Comparison of ENCODE assay signal across 8 cellular contexts in the genomic region with DNA sequence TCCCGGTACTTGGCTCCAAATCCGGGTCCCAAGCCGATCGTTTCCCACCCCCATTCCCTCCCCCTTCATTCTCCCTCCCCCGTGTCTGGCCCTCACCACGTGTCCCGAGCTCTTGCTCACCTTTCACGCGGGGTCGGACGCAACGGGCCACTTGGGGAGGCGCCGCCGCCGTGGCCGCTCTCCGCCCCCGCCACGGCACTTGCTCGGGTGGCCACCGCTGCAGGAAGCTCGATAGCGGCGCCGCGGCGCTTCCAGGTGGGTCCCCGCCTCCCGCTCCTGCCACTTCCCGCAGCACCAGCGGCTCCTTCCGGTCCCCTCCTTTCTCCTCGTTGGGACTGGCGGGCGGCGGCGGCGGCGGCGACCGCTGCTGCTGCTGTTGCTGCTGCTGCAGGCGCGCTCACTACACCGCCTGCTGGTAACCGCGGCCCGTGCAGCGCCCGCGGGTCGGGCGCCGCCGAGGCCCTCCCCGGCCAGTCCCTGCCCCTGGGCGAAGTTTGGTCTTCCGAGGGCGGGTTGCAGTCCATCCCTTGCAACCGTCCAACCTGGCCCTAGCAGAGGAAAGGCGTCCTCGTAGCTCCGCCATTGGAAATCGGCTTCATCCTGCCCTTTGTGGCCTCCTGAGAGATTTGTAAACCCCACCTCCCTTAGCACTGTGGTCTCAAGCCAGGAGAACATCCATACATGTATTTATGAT. TPM values are rescaled to one million over a fixed set of nuclear protein-coding genes. Genes with fewer than 3 reads are reported as not detected.
DNase-seq lines count a peak whose midpoint lies in the region; ATAC-seq, FAIRE-seq and TF ChIP-seq lines count a peak whose summit lies in the region.

No MANE protein-coding gene starts in this region.

- no peaks in the 10 kb centered on the region for H4K20me1 ChIP-seq in neural cell (ENCODE audit: insufficient read depth)

- H3K36me3 ChIP-seq in ES-I3 (ENCODE audit: insufficient read depth, low read length): no peaks in the 10 kb centered on the region
- H3K36me3 ChIP-seq in neural cell (ENCODE audit: insufficient read depth, low read length): no peaks in the 10 kb centered on the region

- peak overlapping the region; percentile 99 for H3K27ac ChIP-seq in neural cell (ENCODE audit: low read length)

- TF ChIP-seq CTCF in LNCaP clone FGC (IDR thresholded peaks at IDR 0.05; ENCODE audit: control insufficient read depth, extremely low read depth, insufficient read depth) (peak; percentile 82), fibroblast of the aortic adventitia (IDR thresholded peaks at IDR 0.05; ENCODE audit: insufficient read depth, low read length) (peak; percentile 72), neural cell (IDR thresholded peaks at IDR 0.05; ENCODE audit: poor library complexity, severe bottlenecking) (peak; percentile 97)

- H3K79me2 ChIP-seq in neural cell (replicated peaks; ENCODE audit: insufficient read depth, low read length): peaks cover 38% of the 10 kb centered on the region

- peak overlapping the region; percentile 78 for H3K4me2 ChIP-seq in neural cell (ENCODE audit: low read length)

- peak; percentile 49 for TF ChIP-seq POLR2A in H54 (IDR thresholded peaks at IDR 0.05; ENCODE audit: low read depth, low read length)

- no peaks in the 10 kb centered on the region for H3K9me3 ChIP-seq in ES-I3 (ENCODE audit: control insufficient read depth, insufficient read depth, low read length)
- no peaks in the 10 kb centered on the region for H3K9me3 ChIP-seq in neural cell (ENCODE audit: low read length)

- no peaks in the 10 kb centered on the region for H3F3A ChIP-seq in neural cell (ENCODE audit: insufficient read depth, low read length, poor library complexity, severe bottlenecking)

- no peaks in the 10 kb centered on the region for H3K9me3 Mint-ChIP-seq in stimulated activated naive CD8-positive, alpha-beta T cell treated with anti-CD3 and anti-CD28 coated beads, Interleukin-15, amount 100 ng/mL, for 72 hours

- H3K4me3 ChIP-seq in LNCaP clone FGC (ENCODE audit: low read depth, low read length) (peak overlapping the region; percentile 95), fibroblast of the aortic adventitia (ENCODE audit: low read depth, low read length) (peak overlapping the region; percentile 92), neural cell (ENCODE audit: low read length) (peak overlapping the region; percentile 90)

- TF ChIP-seq RAD21 in neural cell (conservative IDR thresholded peaks at IDR 0.05): peak; percentile 76

- TF ChIP-seq EP300 in neural cell (conservative IDR thresholded peaks at IDR 0.05; ENCODE audit: poor library complexity, severe bottlenecking): peak; percentile 65

- DNase-seq in H54 (ENCODE audit: insufficient read length, low spot score) (peak; percentile 81), LNCaP clone FGC (ENCODE audit: low read depth) (peak; percentile 66), RPMI8226 (peak; percentile 93), fibroblast of the aortic adventitia (ENCODE audit: low read depth) (peak; percentile 85)
- peak; percentile 89 for DNase-seq in activated T-helper 9 cell treated with anti-CD3 and anti-CD28 coated beads, Interleukin-2, amount 50 U/mL, for 16 hours (ENCODE audit: low read depth)
- DNase-seq in stimulated activated naive CD8-positive, alpha-beta T cell treated with anti-CD3 and anti-CD28 coated beads, Interleukin-15, amount 100 ng/mL, for 72 hours: peak; percentile 94

- H3K4me1 ChIP-seq in ES-I3 (ENCODE audit: insufficient read depth, low read length): no peaks in the 10 kb centered on the region

- H3K27me3 ChIP-seq in neural cell (ENCODE audit: insufficient read depth, low read depth, low read length): no peaks in the 10 kb centered on the region

- H3K27ac Mint-ChIP-seq in stimulated activated naive CD8-positive, alpha-beta T cell treated with anti-CD3 and anti-CD28 coated beads, Interleukin-15, amount 100 ng/mL, for 72 hours: peak overlapping the region; percentile 97

- FAIRE-seq in H54 (lab: Jason Lieb, UNC): peak; percentile 80

- peak overlapping the region; percentile 82 to 92 for H3K4me3 Mint-ChIP-seq in stimulated activated naive CD8-positive, alpha-beta T cell treated with anti-CD3 and anti-CD28 coated beads, Interleukin-15, amount 100 ng/mL, for 72 hours

- peak overlapping the region; percentile 98 for H2AFZ ChIP-seq in neural cell (ENCODE audit: low read depth, low read length)

- H3K27me3 Mint-ChIP-seq in stimulated activated naive CD8-positive, alpha-beta T cell treated with anti-CD3 and anti-CD28 coated beads, Interleukin-15, amount 100 ng/mL, for 72 hours: no peaks in the 10 kb centered on the region

- peaks cover 39% of the 10 kb centered on the region for H3K4me1 Mint-ChIP-seq in stimulated activated naive CD8-positive, alpha-beta T cell treated with anti-CD3 and anti-CD28 coated beads, Interleukin-15, amount 100 ng/mL, for 72 hours

- ATAC-seq in stimulated activated naive CD8-positive, alpha-beta T cell treated with anti-CD3 and anti-CD28 coated beads, Interleukin-15, amount 100 ng/mL, for 72 hours: peak; percentile 80

- H3K9me2 ChIP-seq in neural cell (ENCODE audit: insufficient read depth, low read length): no peaks in the 10 kb centered on the region

- peak overlapping the region; percentile 97 for H3K9ac ChIP-seq in ES-I3 (ENCODE audit: low read depth, low read length)
- peak overlapping the region; percentile 97 for H3K9ac ChIP-seq in neural cell (ENCODE audit: low read length)

TF ChIP-seq in neural cell, 6 proteins besides CTCF, POLR2A, EP300 and RAD21:
- peak; percentile 93 for TF ChIP-seq MXI1 (conservative IDR thresholded peaks at IDR 0.05; ENCODE audit: poor library complexity, severe bottlenecking)
- TF ChIP-seq POLR2AphosphoS5 (IDR thresholded peaks at IDR 0.05): peak; percentile 62
- TF ChIP-seq, protein P1, sequence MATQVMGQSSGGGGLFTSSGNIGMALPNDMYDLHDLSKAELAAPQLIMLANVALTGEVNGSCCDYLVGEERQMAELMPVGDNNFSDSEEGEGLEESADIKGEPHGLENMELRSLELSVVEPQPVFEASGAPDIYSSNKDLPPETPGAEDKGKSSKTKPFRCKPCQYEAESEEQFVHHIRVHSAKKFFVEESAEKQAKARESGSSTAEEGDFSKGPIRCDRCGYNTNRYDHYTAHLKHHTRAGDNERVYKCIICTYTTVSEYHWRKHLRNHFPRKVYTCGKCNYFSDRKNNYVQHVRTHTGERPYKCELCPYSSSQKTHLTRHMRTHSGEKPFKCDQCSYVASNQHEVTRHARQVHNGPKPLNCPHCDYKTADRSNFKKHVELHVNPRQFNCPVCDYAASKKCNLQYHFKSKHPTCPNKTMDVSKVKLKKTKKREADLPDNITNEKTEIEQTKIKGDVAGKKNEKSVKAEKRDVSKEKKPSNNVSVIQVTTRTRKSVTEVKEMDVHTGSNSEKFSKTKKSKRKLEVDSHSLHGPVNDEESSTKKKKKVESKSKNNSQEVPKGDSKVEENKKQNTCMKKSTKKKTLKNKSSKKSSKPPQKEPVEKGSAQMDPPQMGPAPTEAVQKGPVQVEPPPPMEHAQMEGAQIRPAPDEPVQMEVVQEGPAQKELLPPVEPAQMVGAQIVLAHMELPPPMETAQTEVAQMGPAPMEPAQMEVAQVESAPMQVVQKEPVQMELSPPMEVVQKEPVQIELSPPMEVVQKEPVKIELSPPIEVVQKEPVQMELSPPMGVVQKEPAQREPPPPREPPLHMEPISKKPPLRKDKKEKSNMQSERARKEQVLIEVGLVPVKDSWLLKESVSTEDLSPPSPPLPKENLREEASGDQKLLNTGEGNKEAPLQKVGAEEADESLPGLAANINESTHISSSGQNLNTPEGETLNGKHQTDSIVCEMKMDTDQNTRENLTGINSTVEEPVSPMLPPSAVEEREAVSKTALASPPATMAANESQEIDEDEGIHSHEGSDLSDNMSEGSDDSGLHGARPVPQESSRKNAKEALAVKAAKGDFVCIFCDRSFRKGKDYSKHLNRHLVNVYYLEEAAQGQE (IDR thresholded peaks at IDR 0.05; ENCODE audit: borderline replicate concordance): peak; percentile 82
- peak; percentile 83 for TF ChIP-seq SMC3 (conservative IDR thresholded peaks at IDR 0.05; ENCODE audit: poor library complexity)
- no peak for TF ChIP-seq EZH2 (IDR thresholded peaks at IDR 0.05; ENCODE audit: borderline replicate concordance, insufficient read depth, low read length, poor library complexity, severe bottlenecking)
- TF ChIP-seq TAF1 (IDR thresholded peaks at IDR 0.05; ENCODE audit: low read depth): peak; percentile 49

RNA-seq across cellular contexts. Expression of a gene that starts 0.8 kb away (rescaled TPM):
- 72.4 and 86.3 TPM in 2 replicates for total RNA-seq in fibroblast of the aortic adventitia (ENCODE audit: low replicate concordance)
- 43.7 and 48.5 TPM in 2 replicates for polyA plus RNA-seq in neural cell
- polyA minus RNA-seq in neural cell: 149 and 169 TPM in 2 replicates

Comparison
In these comparisons a context has a peak if more than half of its experiments do, and no peak if none do; other contexts are left out.
1. Peak in every context shown above with its lines: DNase-seq, ATAC-seq, H3K4me3 ChIP-seq and H3K27ac ChIP-seq.